1 cellular context compared by ENCODE assay signal in the genomic region with DNA sequence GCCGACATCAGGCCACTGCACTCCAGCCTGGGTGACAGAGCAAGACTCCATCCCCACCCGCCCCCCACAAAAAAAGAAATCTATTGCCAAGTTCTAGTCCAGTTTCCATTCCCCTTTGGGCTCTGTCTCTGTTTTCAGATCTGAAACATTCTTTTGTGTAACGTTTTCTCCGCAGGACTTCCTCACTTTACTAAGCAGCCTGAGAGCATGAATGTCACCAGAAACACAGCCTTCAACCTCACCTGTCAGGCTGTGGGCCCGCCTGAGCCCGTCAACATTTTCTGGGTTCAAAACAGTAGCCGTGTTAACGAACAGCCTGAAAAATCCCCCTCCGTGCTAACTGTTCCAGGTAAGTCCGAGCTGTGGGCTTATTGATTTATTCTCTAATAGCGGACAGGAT.
TF ChIP-seq lines count a peak whose summit lies in the region.

No MANE protein-coding gene starts in this region.

TF ChIP-seq in HepG2, 621 proteins besides CTCF, POLR2A, EP300 and RAD21:
- TF ChIP-seq THAP9 (CRISPR knock-in tag; IDR thresholded peaks at IDR 0.05; ENCODE audit: borderline replicate concordance), result 0 out of 2 replicates have a peak, but pooled peaks have one; percentile 28
- TF ChIP-seq NR2F6 (IDR thresholded peaks at IDR 0.05), result peak; percentile 4; the same call in 1 of the 2 replicates
- TF ChIP-seq NR2F6 (CRISPR knock-in tag; IDR thresholded peaks at IDR 0.05), result no peak
- TF ChIP-seq ZFP91 (CRISPR knock-in tag; IDR thresholded peaks at IDR 0.05; ENCODE audit: borderline replicate concordance), result peak; percentile 17; the same call in 1 of the 2 replicates
- TF ChIP-seq ZNF30 (CRISPR knock-in tag; IDR thresholded peaks at IDR 0.05), result no peak
- TF ChIP-seq AGO2 (optimal IDR thresholded peaks at IDR 0.05; ENCODE audit: low read depth, low read length), result peak; percentile 22
- TF ChIP-seq ZNF350 (CRISPR knock-in tag; IDR thresholded peaks at IDR 0.05; ENCODE audit: borderline replicate concordance, low read depth), result no peak; the same call in 1 of the 2 replicates
- TF ChIP-seq SPEN (CRISPR knock-in tag; IDR thresholded peaks at IDR 0.05; ENCODE audit: low read depth), result no peak
